Comparison of ENCODE assay signal across 8 cellular contexts in genomic region chr4:168923526-168924194, GRCh38.
DNase-seq lines count a peak whose midpoint lies in the region; ATAC-seq and TF ChIP-seq lines count a peak whose summit lies in the region.

No MANE protein-coding gene starts in this region.

- peak; percentile 46 for DNase-seq in AG09309 (ENCODE audit: low read depth)
- peak; percentile 74 for DNase-seq in NCI-H2227 treated with DMSO at 0.1 percent for 48 hours (lab: John Stamatoyannopoulos, UW)
- peak; percentile 83 for DNase-seq in WERI-Rb-1
- peak; percentile 51 for DNase-seq in cerebellum (ENCODE audit: low spot score)
- peak; percentile 56 for DNase-seq in left lobe of liver (ENCODE audit: low spot score)
- DNase-seq in stimulated activated CD4-positive, alpha-beta T cell treated with anti-CD3 and anti-CD28 coated beads, TNF-alpha, amount 100 ng/mL, for 48 hours (ENCODE audit: low read depth in 3 of 3) = peak; percentile 3 to 40 (median 34)

- H3K36me3 ChIP-seq in WERI-Rb-1 = peaks cover 10% of the 10 kb centered on the region

- ATAC-seq in GM18867 (IDR thresholded peaks at IDR 0.05; ENCODE audit: unreplicated experiment) = peak; percentile 85
- ATAC-seq in HG03196 (IDR thresholded peaks at IDR 0.05; ENCODE audit: unreplicated experiment) = peak; percentile 84
- ATAC-seq in left lobe of liver = peak; percentile 87

- no peaks in the 10 kb centered on the region for H3K27me3 ChIP-seq in WERI-Rb-1 (ENCODE audit: insufficient read depth, low read depth, severe bottlenecking)

- no peaks in the 10 kb centered on the region for H3K9me3 ChIP-seq in WERI-Rb-1 (ENCODE audit: severe bottlenecking)

- H3K27ac ChIP-seq in WERI-Rb-1 = peak overlapping the region; percentile 10

- no peak overlapping the region for H3K4me3 ChIP-seq in AG09309 (ENCODE audit: control insufficient read depth, low read depth, low read length)
- no peak overlapping the region for H3K4me3 ChIP-seq in WERI-Rb-1 (ENCODE audit: low read depth, low read length)

- peak; percentile 76 for TF ChIP-seq CTCF in AG09309 (IDR thresholded peaks at IDR 0.05; ENCODE audit: control insufficient read depth, insufficient read depth, low read depth, low read length, missing control alignments)
- TF ChIP-seq CTCF in WERI-Rb-1 (IDR thresholded peaks at IDR 0.05; ENCODE audit: low read depth, low read length) = peak; percentile 78
